In the genomic region with DNA sequence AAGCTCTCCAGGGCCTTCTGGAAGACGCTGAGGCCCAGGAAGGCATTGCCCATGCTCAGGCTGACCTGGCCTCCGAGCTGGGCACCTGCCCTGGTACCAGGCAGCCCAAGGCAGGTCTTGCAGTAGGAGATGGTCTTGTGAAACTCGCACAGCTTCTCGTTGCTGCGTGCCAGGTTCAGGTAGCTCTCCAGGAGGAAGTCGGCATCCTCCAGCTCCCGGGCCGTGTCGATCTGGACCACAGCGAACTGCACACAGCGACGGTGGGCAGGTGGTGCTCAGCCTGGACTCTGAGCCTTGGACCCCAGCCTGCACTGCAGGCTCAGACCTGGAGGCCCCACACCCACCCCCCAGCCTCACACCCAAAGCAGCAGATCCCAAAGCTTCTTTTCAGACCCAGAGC, we compare ENCODE assay signal across 23 cellular contexts. TPM values are rescaled to one million over a fixed set of nuclear protein-coding genes. Genes with fewer than 3 reads are reported as not detected.
DNase-seq lines count a peak whose midpoint lies in the region; ATAC-seq, FAIRE-seq and TF ChIP-seq lines count a peak whose summit lies in the region.
"Had no signal": no experiment of that assay in that cellular context is flagged by ENCODE, and none has a peak within 500 bp of the region (broad histone marks: within the 10 kb centered on the region; RNA-seq: fewer than 3 reads in every experiment).

No MANE protein-coding gene starts in this region.

- in situ Hi-C loops in HepG2 (cut with HindIII; ENCODE audit: extremely low pct_ligation_motif_present, low pct_unique_long_range_greater_than_20kb), result no loop called here

- no peak for TF ChIP-seq CTCF in HepG2 (CRISPR knock-in tag; IDR thresholded peaks at IDR 0.05)
- no peak for TF ChIP-seq CTCF in psoas muscle (IDR thresholded peaks at IDR 0.05)

- CTCF ChIA-PET in HepG2 (lab: Yijun Ruan, JAX; ENCODE audit: low intra/inter-chr PET ratio, low total read pairs), result no interaction called here

- no peaks in the 10 kb centered on the region for H3K27me3 ChIP-seq in HepG2 (ENCODE audit: control insufficient read depth in 1 of 2, insufficient read depth in 2 of 2, low read length in 2 of 2)
- H3K27me3 ChIP-seq in psoas muscle (ENCODE audit: insufficient read depth in 3 of 3, low read length in 2 of 3), result no peaks in the 10 kb centered on the region
- H3K27me3 ChIP-seq in skeletal muscle tissue (ENCODE audit: control insufficient read depth in 3 of 3, insufficient read depth in 3 of 3, low read length in 3 of 3), result no peaks in the 10 kb centered on the region

- WGBS in HepG2 (ENCODE audit: low lambda C conversion rate), result no CpG with 5 or more reads among the region's 12 CpGs
- 33 to 36% (median 33%) methylated on average over 12 of the region's 12 CpGs for WGBS in psoas muscle, 3 donors

- TF ChIP-seq RAD21 in HepG2 (CRISPR knock-in tag; IDR thresholded peaks at IDR 0.05), result no peak

- ATAC-seq in T-helper 17 cell (no peak), HepG2 (peak; percentile 55), psoas muscle (no peak), HG02885 (IDR thresholded peaks at IDR 0.05; ENCODE audit: poor library complexity, unreplicated experiment) (no peak)
- ATAC-seq: CD8-positive, alpha-beta T cell had no signal

- no peak for FAIRE-seq in HepG2 (lab: Jason Lieb, UNC)
- FAIRE-seq: A204.1, D721Med, G401.6, GM12891 had no signal

- no peaks in the 10 kb centered on the region; a peak in 1 of 5 replicates for H3K36me3 ChIP-seq in HepG2 (replicated peaks in 1 of 2; ENCODE audit: control insufficient read depth in 1 of 2, insufficient read depth in 2 of 2, low read length in 2 of 2)
- H3K36me3 ChIP-seq in psoas muscle (ENCODE audit: insufficient read depth in 1 of 2, low read depth in 1 of 2), result peaks cover 0 to 17% of the 10 kb centered on the region in 2 donors
- H3K36me3 ChIP-seq in skeletal muscle tissue (ENCODE audit: control insufficient read depth in 3 of 3, insufficient read depth in 3 of 3, low read length in 3 of 3), result peaks cover 7 to 9% (median 8%) of the 10 kb centered on the region in 3 donors

- no peak overlapping the region for H3K27ac ChIP-seq in HepG2 (ENCODE audit: extremely low read length, insufficient read depth, low read length)
- H3K27ac ChIP-seq in psoas muscle, result peak overlapping the region; percentile 88
- peak overlapping the region; percentile 86 for H3K27ac ChIP-seq in skeletal muscle tissue (ENCODE audit: low read depth, low read length)
- H3K27ac ChIP-seq: GM23248, HL-60 had no signal

- no peak overlapping the region for H3K4me3 Mint-ChIP-seq in T-helper 17 cell
- H3K4me3 Mint-ChIP-seq: CD14-positive monocyte; CD8-positive, alpha-beta T cell; HFFc6 had no signal

- no peaks in the 10 kb centered on the region for H3K27me3 Mint-ChIP-seq in T-helper 17 cell

- peak overlapping the region; percentile 8 for H3K27ac Mint-ChIP-seq in T-helper 17 cell
- H3K27ac Mint-ChIP-seq: CD14-positive monocyte; CD8-positive, alpha-beta T cell; HFFc6 had no signal

- intact Hi-C loops in HepG2 (cut with micrococcal nuclease; ENCODE audit: unreplicated experiment) (no loop called here), psoas muscle (cut with DNase I) (no loop called here)

- no peak overlapping the region for H3K4me3 ChIP-seq in HepG2 (replicated peaks in 1 of 3; ENCODE audit: insufficient read depth in 1 of 3, low read depth in 2 of 3, low read length in 3 of 3)
- peak overlapping the region; percentile 85 for H3K4me3 ChIP-seq in psoas muscle
- peak overlapping the region; percentile 68 to 94 (median 91) for H3K4me3 ChIP-seq in skeletal muscle tissue (ENCODE audit: low read length in 3 of 3)
- H3K4me3 ChIP-seq: GM23248 had no signal

- H2AFZ ChIP-seq in HepG2 (ENCODE audit: low read length), result no peak overlapping the region
- H2AFZ ChIP-seq: GM23248 had no signal

- H3K9ac ChIP-seq in HepG2 (ENCODE audit: insufficient read depth, low read depth, low read length) (no peak overlapping the region), skeletal muscle tissue (ENCODE audit: low read depth in 1 of 3, low read length in 3 of 3) (peak overlapping the region; percentile 82 to 94 (median 86))
- H3K9ac ChIP-seq: GM23248 had no signal

- no peaks in the 10 kb centered on the region for H3K9me3 ChIP-seq in T-helper 17 cell (ENCODE audit: control insufficient read depth, low read length, poor library complexity, severe bottlenecking)
- H3K9me3 ChIP-seq in HepG2 (ENCODE audit: low read length), result no peaks in the 10 kb centered on the region
- H3K9me3 ChIP-seq in psoas muscle, result no peaks in the 10 kb centered on the region
- H3K9me3 ChIP-seq in skeletal muscle tissue (ENCODE audit: control insufficient read depth in 3 of 3, low read length in 3 of 3), result no peaks in the 10 kb centered on the region

- BruUV-seq in HepG2 (replicated peaks; lab: Mats Ljungman, UMichigan), result no TSS peak

- H3K4me1 ChIP-seq in HepG2 (ENCODE audit: insufficient read depth, low read length) (peaks cover 46% of the 10 kb centered on the region), psoas muscle (peaks cover 20% of the 10 kb centered on the region), skeletal muscle tissue (ENCODE audit: control insufficient read depth in 3 of 3, insufficient read depth in 3 of 3, low read length in 3 of 3) (peaks cover 22 to 41% (median 26%) of the 10 kb centered on the region in 3 donors)

- H3K36me3 Mint-ChIP-seq in T-helper 17 cell (ENCODE audit: low read depth), result no peaks in the 10 kb centered on the region
- H3K36me3 Mint-ChIP-seq: CD14-positive monocyte; CD8-positive, alpha-beta T cell had no signal

- TF ChIP-seq EP300 in HepG2 (IDR thresholded peaks at IDR 0.05; ENCODE audit: low read depth in 2 of 2, low read length in 2 of 2) (no peak), HepG2 (CRISPR knock-in tag; IDR thresholded peaks at IDR 0.05; ENCODE audit: borderline replicate concordance) (no peak)

- DNase-seq in T-helper 17 cell (no peak), HepG2 (ENCODE audit: low spot score) (no peak), psoas muscle (peak in 1 of 2 donors; percentile 53), NCI-H128 (lab: John Stamatoyannopoulos, UW; ENCODE audit: unreplicated experiment) (no peak), Ammon's horn (ENCODE audit: low spot score) (no peak)
- no peak for DNase-seq in activated naive CD4-positive, alpha-beta T cell treated with anti-CD3 and anti-CD28 coated beads, Interleukin-2, amount 50 U/mL, for 16 hours
- DNase-seq: CD8-positive, alpha-beta T cell; COR-L47; DMS153; DMS79 treated with DMSO at 0.1 percent for 48 hours; EL; GM23248; HCEC 1CT; HFFc6; IMR-90 had no signal

- POLR2A ChIA-PET in HepG2 (lab: Yijun Ruan, JAX), result interaction anchor here (2.5 kb wide), 1 partner anchor 10 kb away, joined by 12 read pairs; no protein-coding TSS in a partner anchor

- no peak for TF ChIP-seq POLR2A in HepG2 (IDR thresholded peaks at IDR 0.05; ENCODE audit: insufficient read depth in 1 of 2, low read depth in 2 of 2, low read length in 2 of 2)

- no peaks in the 10 kb centered on the region for H4K20me1 ChIP-seq in HepG2 (ENCODE audit: insufficient read depth, low read length)

- no peaks in the 10 kb centered on the region for H3K79me2 ChIP-seq in HepG2 (ENCODE audit: insufficient read depth, low read length)

- H3K4me2 ChIP-seq in HepG2 (ENCODE audit: low read depth, low read length), result peak overlapping the region; percentile 27; the same call in 1 of the 2 replicates

- peaks cover 2% of the 10 kb centered on the region for H3K4me1 Mint-ChIP-seq in T-helper 17 cell
- H3K4me1 Mint-ChIP-seq: CD14-positive monocyte had no signal

RNA-seq across cellular contexts. Expression of gene RAPSN, which starts 1.0 kb away (rescaled TPM):
- 1 to 10 TPM; 3.0 to 3.1 TPM for total RNA-seq in T-helper 17 cell
- total RNA-seq in HepG2 (2016; rRNA removed; fragmentation: Illumina TruSeq; extraction: Trizol), result 0.60 and 1.2 TPM in 2 replicates
- 0.91 and 1.4 TPM in 2 replicates for total RNA-seq in HepG2 (2016; cell fraction: cytosol; rRNA removed; fragmentation: Illumina TruSeq; extraction: Trizol; ENCODE audit: low read depth)
- total RNA-seq in HepG2 (2016; cell fraction: insoluble cytoplasmic fraction; rRNA removed; fragmentation: Illumina TruSeq; extraction: Trizol), result 1.0 and 1.7 TPM in 2 replicates
- 1.2 and 1.4 TPM in 2 replicates for total RNA-seq in HepG2 (2016; cell fraction: membrane; rRNA removed; fragmentation: Illumina TruSeq; extraction: Trizol)
- total RNA-seq in HepG2 (2016; cell fraction: nucleus; rRNA removed; fragmentation: Illumina TruSeq; extraction: Trizol), result 0.72 and 1.2 TPM in 2 replicates
- 0.15 and 0.40 TPM in 2 replicates for polyA plus RNA-seq in HepG2 (2011; rRNA removed)
- 0.13 and 0.14 TPM in 2 replicates for polyA plus RNA-seq in HepG2 (2011; cell fraction: cytosol; rRNA removed)
- polyA plus RNA-seq in HepG2 (2011; cell fraction: nucleus; rRNA removed), result 0.77 and 1.1 TPM in 2 replicates
- polyA plus RNA-seq in HepG2 (2012), result 0.79 and 0.80 TPM in 2 replicates
- polyA plus RNA-seq in HepG2 (2016; cell fraction: cytosol; fragmentation: Illumina TruSeq; extraction: Trizol; ENCODE audit: low read depth), result 0.51 and 1.2 TPM in 2 replicates
- polyA plus RNA-seq in HepG2 (2016; cell fraction: insoluble cytoplasmic fraction; fragmentation: Illumina TruSeq; extraction: Trizol; ENCODE audit: low read depth), result 0.83 and 0.93 TPM in 2 replicates
- 0.44 TPM in 1 of 2 replicates, not detected in the other for polyA plus RNA-seq in HepG2 (2016; cell fraction: membrane; fragmentation: Illumina TruSeq; extraction: Trizol; ENCODE audit: low read depth)
- polyA plus RNA-seq in HepG2 (2016; cell fraction: nucleus; fragmentation: Illumina TruSeq; extraction: Trizol; ENCODE audit: insufficient read depth, low read depth), result 2.3 and 3.6 TPM in 2 replicates
- polyA minus RNA-seq in HepG2 (2011; rRNA and poly(A)+ RNA removed; ENCODE audit: low replicate concordance), result 0.16 and 0.64 TPM in 2 replicates
- not detected in 2 replicates for polyA minus RNA-seq in HepG2 (2011; cell fraction: cytosol; rRNA and poly(A)+ RNA removed)
- 0.75 and 1.2 TPM in 2 replicates for polyA minus RNA-seq in HepG2 (2011; cell fraction: nucleus; rRNA and poly(A)+ RNA removed)
- 10 to 100 TPM; 47.5 to 90.6 (median 59.5) TPM for total RNA-seq in psoas muscle
- polyA plus RNA-seq in psoas muscle, result 10 to 100 TPM; 37.6 to 79.3 (median 50.0) TPM
- 44.9 TPM for total RNA-seq in skeletal muscle tissue
- total RNA-seq: IMR-90 had no signal
- polyA plus RNA-seq: CD14-positive monocyte had no signal

RNA-seq across cellular contexts. Expression of gene PSMC3, which starts 21.7 kb away (rescaled TPM):
- total RNA-seq in T-helper 17 cell (10 to 100 TPM; 47.8 to 55.2 TPM), HepG2 (2016; rRNA removed; fragmentation: Illumina TruSeq; extraction: Trizol) (214 and 279 TPM in 2 replicates), psoas muscle (100 to 1,000 TPM; 141 to 255 (median 191) TPM), skeletal muscle tissue (146 TPM)
- total RNA-seq in HepG2 (2016; cell fraction: cytosol; rRNA removed; fragmentation: Illumina TruSeq; extraction: Trizol; ENCODE audit: low read depth), result 50.9 and 53.3 TPM in 2 replicates
- total RNA-seq in HepG2 (2016; cell fraction: insoluble cytoplasmic fraction; rRNA removed; fragmentation: Illumina TruSeq; extraction: Trizol), result 219 and 288 TPM in 2 replicates
- total RNA-seq in HepG2 (2016; cell fraction: membrane; rRNA removed; fragmentation: Illumina TruSeq; extraction: Trizol), result 67.5 and 75.1 TPM in 2 replicates
- 86.3 and 92.9 TPM in 2 replicates for total RNA-seq in HepG2 (2016; cell fraction: nucleus; rRNA removed; fragmentation: Illumina TruSeq; extraction: Trizol)
- polyA plus RNA-seq in HepG2 (2011; rRNA removed) (66.7 and 75.8 TPM in 2 replicates), psoas muscle (100 to 1,000 TPM; 300 to 346 (median 316) TPM)
- polyA plus RNA-seq in HepG2 (2011; cell fraction: cytosol; rRNA removed), result 95.2 and 102 TPM in 2 replicates
- 41.7 and 44.9 TPM in 2 replicates for polyA plus RNA-seq in HepG2 (2011; cell fraction: nucleus; rRNA removed)
- 71.8 and 98.0 TPM in 2 replicates for polyA plus RNA-seq in HepG2 (2012)
- 52.7 and 54.7 TPM in 2 replicates for polyA plus RNA-seq in HepG2 (2016; cell fraction: cytosol; fragmentation: Illumina TruSeq; extraction: Trizol; ENCODE audit: low read depth)
- polyA plus RNA-seq in HepG2 (2016; cell fraction: insoluble cytoplasmic fraction; fragmentation: Illumina TruSeq; extraction: Trizol; ENCODE audit: low read depth), result 298 and 314 TPM in 2 replicates
- 58.7 and 63.6 TPM in 2 replicates for polyA plus RNA-seq in HepG2 (2016; cell fraction: membrane; fragmentation: Illumina TruSeq; extraction: Trizol; ENCODE audit: low read depth)
- polyA plus RNA-seq in HepG2 (2016; cell fraction: nucleus; fragmentation: Illumina TruSeq; extraction: Trizol; ENCODE audit: insufficient read depth, low read depth), result 117 and 127 TPM in 2 replicates
- 52.6 and 310 TPM in 2 replicates for polyA minus RNA-seq in HepG2 (2011; rRNA and poly(A)+ RNA removed; ENCODE audit: low replicate concordance)
- 39.1 and 44.3 TPM in 2 replicates for polyA minus RNA-seq in HepG2 (2011; cell fraction: cytosol; rRNA and poly(A)+ RNA removed)
- 51.1 and 58.3 TPM in 2 replicates for polyA minus RNA-seq in HepG2 (2011; cell fraction: nucleus; rRNA and poly(A)+ RNA removed)

RNA-seq across cellular contexts. Expression of gene SLC39A13, which starts 39.5 kb away (rescaled TPM):
- 10 to 100 TPM; 31.6 to 31.8 TPM for total RNA-seq in T-helper 17 cell
- total RNA-seq in HepG2 (2016; rRNA removed; fragmentation: Illumina TruSeq; extraction: Trizol), result 7.2 and 15.3 TPM in 2 replicates
- total RNA-seq in HepG2 (2016; cell fraction: cytosol; rRNA removed; fragmentation: Illumina TruSeq; extraction: Trizol; ENCODE audit: low read depth), result 5.8 and 6.7 TPM in 2 replicates
- 5.9 and 15.1 TPM in 2 replicates for total RNA-seq in HepG2 (2016; cell fraction: insoluble cytoplasmic fraction; rRNA removed; fragmentation: Illumina TruSeq; extraction: Trizol)
- 12.4 and 12.8 TPM in 2 replicates for total RNA-seq in HepG2 (2016; cell fraction: membrane; rRNA removed; fragmentation: Illumina TruSeq; extraction: Trizol)
- 13.7 and 15.1 TPM in 2 replicates for total RNA-seq in HepG2 (2016; cell fraction: nucleus; rRNA removed; fragmentation: Illumina TruSeq; extraction: Trizol)
- 30.5 and 40.7 TPM in 2 replicates for polyA plus RNA-seq in HepG2 (2011; rRNA removed)
- polyA plus RNA-seq in HepG2 (2011; cell fraction: cytosol; rRNA removed), result 23.0 and 34.8 TPM in 2 replicates
- polyA plus RNA-seq in HepG2 (2011; cell fraction: nucleus; rRNA removed), result 143 and 176 TPM in 2 replicates
- polyA plus RNA-seq in HepG2 (2012), result 13.2 and 20.5 TPM in 2 replicates
- polyA plus RNA-seq in HepG2 (2016; cell fraction: cytosol; fragmentation: Illumina TruSeq; extraction: Trizol; ENCODE audit: low read depth), result 9.4 and 9.7 TPM in 2 replicates
- 6.9 and 7.7 TPM in 2 replicates for polyA plus RNA-seq in HepG2 (2016; cell fraction: insoluble cytoplasmic fraction; fragmentation: Illumina TruSeq; extraction: Trizol; ENCODE audit: low read depth)
- polyA plus RNA-seq in HepG2 (2016; cell fraction: membrane; fragmentation: Illumina TruSeq; extraction: Trizol; ENCODE audit: low read depth), result 11.6 and 15.3 TPM in 2 replicates
- polyA plus RNA-seq in HepG2 (2016; cell fraction: nucleus; fragmentation: Illumina TruSeq; extraction: Trizol; ENCODE audit: insufficient read depth, low read depth), result 31.2 and 34.6 TPM in 2 replicates
- polyA minus RNA-seq in HepG2 (2011; rRNA and poly(A)+ RNA removed; ENCODE audit: low replicate concordance), result 14.8 and 27.8 TPM in 2 replicates
- polyA minus RNA-seq in HepG2 (2011; cell fraction: cytosol; rRNA and poly(A)+ RNA removed), result 8.2 and 8.5 TPM in 2 replicates
- 15.2 and 17.7 TPM in 2 replicates for polyA minus RNA-seq in HepG2 (2011; cell fraction: nucleus; rRNA and poly(A)+ RNA removed)
- total RNA-seq in psoas muscle, result 10 to 100 TPM; 14.7 to 26.9 (median 19.9) TPM
- 10 to 100 TPM; 27.0 to 35.3 (median 29.1) TPM for polyA plus RNA-seq in psoas muscle
- total RNA-seq in skeletal muscle tissue, result 16.7 TPM

Comparison
In these comparisons a context has a peak if more than half of its experiments do, and no peak if none do; other contexts are left out.
1. H3K4me3 ChIP-seq: peak in psoas muscle (single experiment) and skeletal muscle tissue (3 of 3); none in HepG2 (0 of 3).
2. RNA of gene RAPSN, which starts 1.0 kb away (total RNA-seq): 47.5 to 90.6 TPM in psoas muscle and 44.9 TPM in skeletal muscle tissue (single experiment); 3.0 to 3.1 TPM in T-helper 17 cell and 0.60 to 1.7 TPM in HepG2; every median in the first group is over 10 times any median in the second.